ENCODE assay signal across 8 cellular contexts in genomic region chr12:105107497-105108371, GRCh38. TPM values are rescaled to one million over a fixed set of nuclear protein-coding genes. Genes with fewer than 3 reads are reported as not detected.
DNase-seq lines count a peak whose midpoint lies in the region; ATAC-seq and TF ChIP-seq lines count a peak whose summit lies in the region.

TSS of gene WASHC4 (plus strand) at chr12:105107731. CDS start at chr12:105107801, 70 bp downstream.

- H3K27me3 Mint-ChIP-seq in T-helper 17 cell: peaks cover 12% of the 10 kb centered on the region

- ATAC-seq in GM18499 (IDR thresholded peaks at IDR 0.05; ENCODE audit: insufficient read depth, unreplicated experiment) (peak; percentile 66), HG02938 (IDR thresholded peaks at IDR 0.05; ENCODE audit: unreplicated experiment) (peak; percentile 83), T-helper 17 cell (peak; percentile 97), psoas muscle (peak; percentile 99 to 100 (median 99))

- H3K9me3 ChIP-seq in T-helper 17 cell (ENCODE audit: control insufficient read depth, low read length, poor library complexity, severe bottlenecking): no peaks in the 10 kb centered on the region
- no peaks in the 10 kb centered on the region for H3K9me3 ChIP-seq in left ventricle myocardium inferior (replicated peaks)
- no peaks in the 10 kb centered on the region for H3K9me3 ChIP-seq in psoas muscle

- H3K36me3 ChIP-seq in left ventricle myocardium inferior: peaks cover 12% of the 10 kb centered on the region
- H3K36me3 ChIP-seq in psoas muscle (ENCODE audit: insufficient read depth in 1 of 2, low read depth in 1 of 2): peaks cover 0 to 12% of the 10 kb centered on the region in 2 donors
- no peaks in the 10 kb centered on the region for H3K36me3 ChIP-seq in urinary bladder (ENCODE audit: insufficient read depth)

- 0 to 1% (median 0%) methylated on average over 74 to 85 of the region's 85 CpGs for WGBS in psoas muscle, 3 donors
- WGBS in urinary bladder: under 1% methylated on average over 85 of the region's 85 CpGs

- TF ChIP-seq CTCF in left ventricle myocardium inferior (IDR thresholded peaks at IDR 0.05; ENCODE audit: borderline replicate concordance): peak; percentile 3
- no peak for TF ChIP-seq CTCF in psoas muscle (IDR thresholded peaks at IDR 0.05)

- H3K4me3 ChIP-seq in left ventricle myocardium inferior: peak within 1 kb of the TSS; percentile 90
- peak within 1 kb of the TSS; percentile 96 for H3K4me3 ChIP-seq in psoas muscle
- peak within 1 kb of the TSS; percentile 81 for H3K4me3 ChIP-seq in urinary bladder (ENCODE audit: low read depth, low read length)

- peaks cover 26% of the 10 kb centered on the region for H3K4me1 Mint-ChIP-seq in T-helper 17 cell

- H3K4me1 ChIP-seq in left ventricle myocardium inferior (peaks cover 57% of the 10 kb centered on the region), psoas muscle (peaks cover 29% of the 10 kb centered on the region), urinary bladder (ENCODE audit: insufficient read depth) (no peaks in the 10 kb centered on the region)

- peaks cover 11% of the 10 kb centered on the region for H3K36me3 Mint-ChIP-seq in T-helper 17 cell (ENCODE audit: low read depth)

- peak within 1 kb of the TSS; percentile 88 for H3K27ac Mint-ChIP-seq in T-helper 17 cell

- H3K27ac ChIP-seq in left ventricle myocardium inferior (replicated peaks) (peak within 1 kb of the TSS; percentile 98), psoas muscle (peak within 1 kb of the TSS; percentile 97), urinary bladder (ENCODE audit: low read depth) (peak within 1 kb of the TSS; percentile 97)

- H3K27me3 ChIP-seq in left ventricle myocardium inferior (ENCODE audit: low read depth) (no peaks in the 10 kb centered on the region), psoas muscle (ENCODE audit: insufficient read depth in 3 of 3, low read length in 2 of 3) (no peaks in the 10 kb centered on the region)

- intact Hi-C loops in left ventricle myocardium inferior (cut with micrococcal nuclease): no loop called here
- intact Hi-C loops in psoas muscle (cut with DNase I): loop anchor here in 1 of 2 donors (5.0 kb wide), 1 partner anchor 970 kb away; the partner anchor contains the start of gene NFYB

- DNase-seq in NCI-H187 (lab: John Stamatoyannopoulos, UW) (peak; percentile 92 to 97), T-helper 17 cell (peak; percentile 88 to 92 (median 92)), amygdala (lab: John Stamatoyannopoulos, UW) (peak; percentile 69 to 97 (median 90)), left ventricle myocardium inferior (peak; percentile 95), psoas muscle (peak; percentile 96 to 97)

- H3K4me3 Mint-ChIP-seq in T-helper 17 cell: peak within 1 kb of the TSS; percentile 97

RNA-seq across cellular contexts. Expression of gene WASHC4, which starts in this region (rescaled TPM):
- total RNA-seq in T-helper 17 cell (10 to 100 TPM; 38.5 to 45.3 TPM), left ventricle myocardium inferior (23.5 TPM), psoas muscle (10 to 100 TPM; 21.8 to 32.6 (median 28.0) TPM), urinary bladder (209 TPM)
- polyA plus RNA-seq in psoas muscle (10 to 100 TPM in 2 of 3 donors, 1 to 10 TPM in 1; 9.0 to 20.6 (median 13.7) TPM), urinary bladder (18.3 TPM)

Comparison
In these comparisons a context has a peak if more than half of its experiments do, and no peak if none do; other contexts are left out.
1. Peak in every context shown above with its lines: DNase-seq, ATAC-seq, H3K4me3 ChIP-seq and H3K27ac ChIP-seq.